ENCODE assay signal across 1 cellular context in genomic region chr19:18274303-18274775, GRCh38.
TF ChIP-seq lines count a peak whose summit lies in the region.

Gene IQCN (minus strand): TSS chr19:18274452. CDS start chr19:18269478, 4,974 bp downstream.

TF ChIP-seq in endothelial cell of umbilical vein, 7 proteins besides CTCF, POLR2A, EP300 and RAD21 (continued from another document):
- TF ChIP-seq GATA2 (IDR thresholded peaks at IDR 0.05; ENCODE audit: insufficient read depth, insufficient read length, low read depth, low read length) (no peak), MYC (IDR thresholded peaks at IDR 0.05; ENCODE audit: low read depth, low read length) (no peak)
